8 cellular contexts compared by ENCODE assay signal in genomic region chr5:78221964-78222451, GRCh38.
DNase-seq lines count a peak whose midpoint lies in the region; ATAC-seq, FAIRE-seq and TF ChIP-seq lines count a peak whose summit lies in the region.

No MANE protein-coding gene starts in this region.

- FAIRE-seq in GM12878 (lab: Jason Lieb, UNC): peak; percentile 99
- FAIRE-seq in urothelium cell line (lab: Jason Lieb, UNC): no peak

- SMC1A ChIA-PET in GM12878 (lab: Charles Lee; ENCODE audit: uncharacterized antibody, unreplicated experiment): interaction anchor here (0.6 to 1.5 kb wide), 8 partner anchors 14 to 589 kb away, joined by 3 to 11 read pairs (median 4); no protein-coding TSS in a partner anchor

- H3K27ac Mint-ChIP-seq in activated naive CD4-positive, alpha-beta T cell treated with anti-CD3 and anti-CD28 coated beads, Interleukin-2, amount 50 U/mL, for 72 hours: no peak overlapping the region

- peaks cover 10% of the 10 kb centered on the region for H3K4me1 ChIP-seq in GM12878 (ENCODE audit: control insufficient read depth, insufficient read depth, low read length)

- CTCF ChIA-PET in GM12878 (lab: Yijun Ruan, JAX): interaction anchor here (0.7 to 1.5 kb wide), 14 partner anchors 9 to 696 kb away, joined by 3 to 26 read pairs (median 4); partner anchors contain the start of gene AP3B1

- RAD21 ChIA-PET in GM12878 (lab: Charles Lee; ENCODE audit: unreplicated experiment): interaction anchor here (1.1 to 1.5 kb wide), 6 partner anchors 46 to 661 kb away, joined by 3 to 19 read pairs (median 4); no protein-coding TSS in a partner anchor

- in situ Hi-C loops in GM12878 (cut with MboI): no loop called here

- ATAC-seq in GM21529 (IDR thresholded peaks at IDR 0.05; ENCODE audit: unreplicated experiment) (peak; percentile 99), GM12878 (peak; percentile 100)
- ATAC-seq in activated naive CD4-positive, alpha-beta T cell treated with anti-CD3 and anti-CD28 coated beads, Interleukin-2, amount 50 U/mL, for 72 hours: no peak

- H3K4me2 ChIP-seq in GM12878 (ENCODE audit: control insufficient read depth, insufficient read depth): peak overlapping the region; percentile 20; the same call in 1 of the 2 replicates

- TF ChIP-seq EP300 in GM12878 (IDR thresholded peaks at IDR 0.05; ENCODE audit: borderline replicate concordance in 1 of 2, control insufficient read depth in 1 of 2, low read depth in 2 of 2, low read length in 2 of 2): peak; percentile 65 to 95

- H3K9me3 ChIP-seq in GM12878 (replicated peaks; ENCODE audit: control insufficient read depth, insufficient read depth, low read length): no peaks in the 10 kb centered on the region

- H3K9ac ChIP-seq in GM12878 (ENCODE audit: control insufficient read depth, insufficient read depth, low read length): no peak overlapping the region

- DNase-seq in GM12865 (ENCODE audit: low read depth) (peak; percentile 94), HT-29 (ENCODE audit: low spot score) (peak; percentile 9), GM12878 (ENCODE audit: low read depth, low spot score) (peak; percentile 92), urothelium cell line (ENCODE audit: low spot score) (peak; percentile 6), mucosa of gallbladder (ENCODE audit: low spot score) (no peak), SW 1271 (lab: John Stamatoyannopoulos, UW) (no peak)
- no peak for DNase-seq in activated naive CD4-positive, alpha-beta T cell treated with anti-CD3 and anti-CD28 coated beads, Interleukin-2, amount 50 U/mL, for 72 hours (ENCODE audit: low spot score in 2 of 2)

- POLR2A ChIA-PET in GM12878 (lab: Charles Lee): interaction anchor here (0.6 to 0.7 kb wide), 2 partner anchors 18 to 73 kb away, joined by 3 to 5 read pairs; no protein-coding TSS in a partner anchor

- no peak overlapping the region; the same call in 1 of the 2 replicates for H2AFZ ChIP-seq in GM12878 (ENCODE audit: control insufficient read depth, low read depth, low read length)

- 8% methylated on average over 2 of the region's 2 CpGs for WGBS in GM12878 (ENCODE audit: insufficient coverage, insufficient replicate concordance, low lambda C conversion rate, missing lambda C conversion rate)

- H3K9me3 Mint-ChIP-seq in activated naive CD4-positive, alpha-beta T cell treated with anti-CD3 and anti-CD28 coated beads, Interleukin-2, amount 50 U/mL, for 72 hours: no peaks in the 10 kb centered on the region

- peaks cover 1 to 4% of the 10 kb centered on the region in 2 experiments; a peak in 3 of 4 replicates for H3K36me3 ChIP-seq in GM12878 (ENCODE audit: control insufficient read depth in 2 of 2, insufficient read depth in 2 of 2, low read length in 1 of 2)

- H3K36me3 Mint-ChIP-seq in activated naive CD4-positive, alpha-beta T cell treated with anti-CD3 and anti-CD28 coated beads, Interleukin-2, amount 50 U/mL, for 72 hours: peaks cover 20% of the 10 kb centered on the region in 2 donors

- intact Hi-C loops in GM12878 (cut with micrococcal nuclease; ENCODE audit: unreplicated experiment): loop anchor here (1.0 to 5.0 kb wide), 3 partner anchors 47 to 140 kb away; partner anchors contain the start of genes AP3B1 and SCAMP1

- no TSS peak for BruUV-seq in GM12878 (replicated peaks; lab: Mats Ljungman, UMichigan)

- H3K79me2 ChIP-seq in GM12878 (ENCODE audit: control insufficient read depth, insufficient read depth, low read length): no peaks in the 10 kb centered on the region

- H3K4me3 ChIP-seq in GM12865 (ENCODE audit: low read depth, low read length) (no peak overlapping the region), GM12878 (no peak overlapping the region)

- peak; percentile 60 for TF ChIP-seq RAD21 in GM12878 (IDR thresholded peaks at IDR 0.05; ENCODE audit: insufficient read depth, low read depth, low read length)

- no peaks in the 10 kb centered on the region for H4K20me1 ChIP-seq in GM12878 (ENCODE audit: control insufficient read depth, insufficient read depth)

- no peak for TF ChIP-seq POLR2A in GM12878 (IDR thresholded peaks at IDR 0.05; ENCODE audit: low read depth, low read length)

- H3K27me3 ChIP-seq in GM12878 (replicated peaks in 1 of 2; ENCODE audit: control insufficient read depth in 2 of 2, insufficient read depth in 2 of 2, low read length in 1 of 2): no peaks in the 10 kb centered on the region

- TF ChIP-seq CTCF in GM12865 (IDR thresholded peaks at IDR 0.05; ENCODE audit: insufficient read depth, low read depth, low read length, missing control alignments) (peak; percentile 38), GM12878 (IDR thresholded peaks at IDR 0.05 in 2 of 3, conservative IDR thresholded peaks at IDR 0.05 in 1 of 3; ENCODE audit: control insufficient read depth in 2 of 3, extremely low read depth in 1 of 3, insufficient read depth in 1 of 3, low read depth in 3 of 3, low read length in 3 of 3) (peak; percentile 52 to 61 (median 59); a peak in 5 of 6 replicates)

- no peak overlapping the region for H3K27ac ChIP-seq in GM12878 (ENCODE audit: control insufficient read depth, insufficient read depth)

TF ChIP-seq in GM12878, 131 proteins besides CTCF, POLR2A, EP300 and RAD21 (continues in another document):
- TF ChIP-seq, protein P1, sequence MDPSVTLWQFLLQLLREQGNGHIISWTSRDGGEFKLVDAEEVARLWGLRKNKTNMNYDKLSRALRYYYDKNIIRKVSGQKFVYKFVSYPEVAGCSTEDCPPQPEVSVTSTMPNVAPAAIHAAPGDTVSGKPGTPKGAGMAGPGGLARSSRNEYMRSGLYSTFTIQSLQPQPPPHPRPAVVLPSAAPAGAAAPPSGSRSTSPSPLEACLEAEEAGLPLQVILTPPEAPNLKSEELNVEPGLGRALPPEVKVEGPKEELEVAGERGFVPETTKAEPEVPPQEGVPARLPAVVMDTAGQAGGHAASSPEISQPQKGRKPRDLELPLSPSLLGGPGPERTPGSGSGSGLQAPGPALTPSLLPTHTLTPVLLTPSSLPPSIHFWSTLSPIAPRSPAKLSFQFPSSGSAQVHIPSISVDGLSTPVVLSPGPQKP (IDR thresholded peaks at IDR 0.05; ENCODE audit: low read depth, low read length): no peak
- peak; percentile 39; the same call in 1 of the 2 replicates for TF ChIP-seq RUNX3 (IDR thresholded peaks at IDR 0.05; ENCODE audit: low read length)
- TF ChIP-seq, protein P2, sequence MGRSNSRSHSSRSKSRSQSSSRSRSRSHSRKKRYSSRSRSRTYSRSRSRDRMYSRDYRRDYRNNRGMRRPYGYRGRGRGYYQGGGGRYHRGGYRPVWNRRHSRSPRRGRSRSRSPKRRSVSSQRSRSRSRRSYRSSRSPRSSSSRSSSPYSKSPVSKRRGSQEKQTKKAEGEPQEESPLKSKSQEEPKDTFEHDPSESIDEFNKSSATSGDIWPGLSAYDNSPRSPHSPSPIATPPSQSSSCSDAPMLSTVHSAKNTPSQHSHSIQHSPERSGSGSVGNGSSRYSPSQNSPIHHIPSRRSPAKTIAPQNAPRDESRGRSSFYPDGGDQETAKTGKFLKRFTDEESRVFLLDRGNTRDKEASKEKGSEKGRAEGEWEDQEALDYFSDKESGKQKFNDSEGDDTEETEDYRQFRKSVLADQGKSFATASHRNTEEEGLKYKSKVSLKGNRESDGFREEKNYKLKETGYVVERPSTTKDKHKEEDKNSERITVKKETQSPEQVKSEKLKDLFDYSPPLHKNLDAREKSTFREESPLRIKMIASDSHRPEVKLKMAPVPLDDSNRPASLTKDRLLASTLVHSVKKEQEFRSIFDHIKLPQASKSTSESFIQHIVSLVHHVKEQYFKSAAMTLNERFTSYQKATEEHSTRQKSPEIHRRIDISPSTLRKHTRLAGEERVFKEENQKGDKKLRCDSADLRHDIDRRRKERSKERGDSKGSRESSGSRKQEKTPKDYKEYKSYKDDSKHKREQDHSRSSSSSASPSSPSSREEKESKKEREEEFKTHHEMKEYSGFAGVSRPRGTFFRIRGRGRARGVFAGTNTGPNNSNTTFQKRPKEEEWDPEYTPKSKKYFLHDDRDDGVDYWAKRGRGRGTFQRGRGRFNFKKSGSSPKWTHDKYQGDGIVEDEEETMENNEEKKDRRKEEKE (IDR thresholded peaks at IDR 0.05): no peak
- 0 out of 2 replicates have a peak, but pooled peaks have one; percentile 60 for TF ChIP-seq WRNIP1 (IDR thresholded peaks at IDR 0.05; ENCODE audit: borderline replicate concordance, low read depth, low read length)
- no peak for TF ChIP-seq NR2C1 (IDR thresholded peaks at IDR 0.05)
- TF ChIP-seq SIN3A (IDR thresholded peaks at IDR 0.05; ENCODE audit: low read depth, low read length): no peak
- TF ChIP-seq, protein P3, sequence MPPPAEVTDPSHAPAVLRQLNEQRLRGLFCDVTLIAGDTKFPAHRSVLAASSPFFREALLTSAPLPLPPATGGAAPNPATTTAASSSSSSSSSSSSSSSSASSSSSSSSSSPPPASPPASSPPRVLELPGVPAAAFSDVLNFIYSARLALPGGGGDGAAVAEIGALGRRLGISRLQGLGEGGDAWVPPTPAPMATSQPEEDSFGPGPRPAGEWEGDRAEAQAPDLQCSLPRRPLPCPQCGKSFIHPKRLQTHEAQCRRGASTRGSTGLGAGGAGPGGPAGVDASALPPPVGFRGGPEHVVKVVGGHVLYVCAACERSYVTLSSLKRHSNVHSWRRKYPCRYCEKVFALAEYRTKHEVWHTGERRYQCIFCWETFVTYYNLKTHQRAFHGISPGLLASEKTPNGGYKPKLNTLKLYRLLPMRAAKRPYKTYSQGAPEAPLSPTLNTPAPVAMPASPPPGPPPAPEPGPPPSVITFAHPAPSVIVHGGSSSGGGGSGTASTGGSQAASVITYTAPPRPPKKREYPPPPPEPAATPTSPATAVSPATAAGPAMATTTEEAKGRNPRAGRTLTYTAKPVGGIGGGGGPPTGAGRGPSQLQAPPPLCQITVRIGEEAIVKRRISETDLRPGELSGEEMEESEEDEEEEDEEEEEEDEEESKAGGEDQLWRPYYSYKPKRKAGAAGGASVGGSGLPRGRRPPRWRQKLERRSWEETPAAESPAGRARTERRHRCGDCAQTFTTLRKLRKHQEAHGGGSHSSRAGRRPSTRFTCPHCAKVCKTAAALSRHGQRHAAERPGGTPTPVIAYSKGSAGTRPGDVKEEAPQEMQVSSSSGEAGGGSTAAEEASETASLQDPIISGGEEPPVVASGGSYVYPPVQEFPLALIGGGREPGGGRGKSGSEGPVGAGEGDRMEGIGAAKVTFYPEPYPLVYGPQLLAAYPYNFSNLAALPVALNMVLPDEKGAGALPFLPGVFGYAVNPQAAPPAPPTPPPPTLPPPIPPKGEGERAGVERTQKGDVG (CRISPR knock-in tag; IDR thresholded peaks at IDR 0.05): no peak
- no peak for TF ChIP-seq HDAC2 (IDR thresholded peaks at IDR 0.05)
- TF ChIP-seq TBL1XR1 (IDR thresholded peaks at IDR 0.05; ENCODE audit: low read depth, low read length): no peak

Comparison
In these comparisons a context has a peak if more than half of its experiments do, and no peak if none do; other contexts are left out.
1. DNase-seq: peak in GM12865 (single experiment), HT-29 (single experiment), GM12878 (single experiment) and urothelium cell line (single experiment); none in mucosa of gallbladder (single experiment), activated naive CD4-positive, alpha-beta T cell treated with anti-CD3 and anti-CD28 coated beads, Interleukin-2, amount 50 U/mL, for 72 hours (0 of 2) and SW 1271 (0 of 2).
2. ATAC-seq: peak in GM21529 (single experiment) and GM12878 (single experiment); none in activated naive CD4-positive, alpha-beta T cell treated with anti-CD3 and anti-CD28 coated beads, Interleukin-2, amount 50 U/mL, for 72 hours (0 of 2).